ENCODE assay signal across 12 cellular contexts in the genomic region with DNA sequence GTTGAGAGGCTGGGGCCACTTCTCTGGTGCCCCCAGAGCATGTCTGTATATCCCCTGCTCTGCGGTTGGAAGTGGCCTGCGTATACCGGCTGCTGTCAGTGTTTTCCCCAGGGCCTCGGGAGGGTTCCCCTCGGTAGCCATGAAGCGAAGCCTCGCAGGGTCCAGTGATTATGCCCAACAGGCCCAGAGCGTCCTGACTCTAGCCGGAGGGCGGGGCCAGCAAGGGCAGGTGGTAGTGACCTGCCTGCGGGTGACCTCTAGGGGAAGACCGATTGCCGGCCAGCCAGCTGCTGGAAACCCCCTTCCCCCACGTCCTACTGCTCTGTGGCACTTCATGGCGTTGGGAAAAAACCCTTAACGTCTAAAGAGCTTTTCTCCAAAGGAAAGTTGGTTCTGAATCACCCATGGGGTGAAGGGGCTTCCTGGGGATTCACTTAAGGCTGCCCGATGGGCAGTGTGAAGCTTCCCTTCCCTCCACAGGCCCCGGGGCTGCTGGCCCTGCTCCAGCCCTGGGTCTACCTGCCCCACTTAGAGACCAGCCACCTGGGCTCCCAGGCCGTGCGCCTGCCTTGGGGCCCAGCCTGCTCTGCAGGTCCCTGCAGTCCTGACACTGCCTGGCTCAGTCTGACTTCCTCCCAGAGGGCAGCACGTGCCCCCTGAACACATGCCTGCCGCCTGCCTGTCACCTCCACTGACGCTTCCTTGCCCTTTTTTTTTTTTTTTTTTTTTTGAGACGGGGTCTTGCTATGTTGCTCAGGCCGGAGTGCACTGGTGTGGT.
DNase-seq lines count a peak whose midpoint lies in the region; ATAC-seq, FAIRE-seq and TF ChIP-seq lines count a peak whose summit lies in the region.
"Had no signal": no experiment of that assay in that cellular context is flagged by ENCODE, and none has a peak within 500 bp of the region (broad histone marks: within the 10 kb centered on the region; RNA-seq: fewer than 3 reads in every experiment).

No MANE protein-coding gene starts in this region.

- CTCF ChIA-PET in K562 (lab: Yijun Ruan, JAX; ENCODE audit: low intra/inter-chr PET ratio) = no interaction called here

- no peaks in the 10 kb centered on the region for H3K79me2 ChIP-seq in K562 (ENCODE audit: control insufficient read depth, insufficient read depth, low read length)

- BruUV-seq in K562 (replicated peaks; lab: Mats Ljungman, UMichigan) = no TSS peak

- H3K4me3 ChIP-seq in GM06990 (replicated peaks; ENCODE audit: low read depth, low read length) = no peak overlapping the region
- H3K4me3 ChIP-seq in K562 = no peak overlapping the region
- no peak overlapping the region for H3K4me3 ChIP-seq in WERI-Rb-1 (ENCODE audit: low read depth, low read length)

- ATAC-seq in GM19043 (IDR thresholded peaks at IDR 0.05; ENCODE audit: low read depth, unreplicated experiment) (peak; percentile 42), HG03060 (IDR thresholded peaks at IDR 0.05; ENCODE audit: low read depth, unreplicated experiment) (peak; percentile 51), K562 (peak; percentile 69), GM21526 (IDR thresholded peaks at IDR 0.05; ENCODE audit: low FRiP score, unreplicated experiment) (no peak)
- ATAC-seq: esophagus mucosa had no signal

- no peak for TF ChIP-seq POLR2A in K562 (conservative IDR thresholded peaks at IDR 0.05)

- DNase-seq in GM06990 (ENCODE audit: extremely low read depth, insufficient read length) = peak; percentile 80
- DNase-seq in K562 (ENCODE audit: extremely low read depth in 1 of 4, low spot score in 3 of 4) = peak in 2 of 4 experiments; percentile 28 to 33
- no peak for DNase-seq in WERI-Rb-1
- no peak for DNase-seq in stimulated activated CD4-positive, alpha-beta T cell treated with anti-CD3 and anti-CD28 coated beads, Interleukin-2, amount 100 ng/mL, for 24 hours
- no peak for DNase-seq in activated T-cell treated with anti-CD3 and anti-CD28 coated beads for 4 hours
- DNase-seq: activated CD4-positive, CD25-positive, alpha-beta regulatory T cell; anterior cingulate cortex; NCI-H526 treated with DMSO at 0.1 percent for 48 hours had no signal

- no peak overlapping the region for H2AFZ ChIP-seq in K562 (ENCODE audit: low read depth, low read length)

- POLR2A ChIA-PET in K562 (lab: Yijun Ruan, JAX) = interaction anchor here (0.6 to 1.3 kb wide), 2 partner anchors 15 to 16 kb away, joined by 3 to 5 read pairs; no protein-coding TSS in a partner anchor

- no peaks in the 10 kb centered on the region for H3K27me3 ChIP-seq in GM06990 (replicated peaks; ENCODE audit: control insufficient read depth, insufficient read depth, low read length)
- H3K27me3 ChIP-seq in K562 (ENCODE audit: control insufficient read depth in 2 of 2, insufficient read depth in 2 of 2, low read length in 2 of 2) = no peaks in the 10 kb centered on the region
- H3K27me3 ChIP-seq in WERI-Rb-1 (ENCODE audit: insufficient read depth, low read depth, severe bottlenecking) = no peaks in the 10 kb centered on the region

- 78% methylated on average over 21 of the region's 25 CpGs for WGBS in K562 (ENCODE audit: insufficient coverage, low coverage, missing lambda C conversion rate)

- H3K9ac ChIP-seq in K562 (ENCODE audit: insufficient read depth in 1 of 2, low read depth in 2 of 2, low read length in 2 of 2) = peak overlapping the region in 1 of 2 experiments; percentile 42; a peak in 1 of 4 replicates

- intact Hi-C loops in K562 (cut with micrococcal nuclease) = no loop called here

- peak in 1 of 2 experiments; percentile 42; a peak in 2 of 4 replicates for TF ChIP-seq RAD21 in K562 (CRISPR knock-in tag; conservative IDR thresholded peaks at IDR 0.05 in 1 of 2, IDR thresholded peaks at IDR 0.05 in 1 of 2)

- H3K9me3 ChIP-seq in K562 (replicated peaks; ENCODE audit: control insufficient read depth, insufficient read depth, low read depth, low read length) (no peaks in the 10 kb centered on the region), WERI-Rb-1 (ENCODE audit: severe bottlenecking) (no peaks in the 10 kb centered on the region)

- H4K20me1 ChIP-seq in K562 (replicated peaks; ENCODE audit: control insufficient read depth, insufficient read depth, low read length) = no peaks in the 10 kb centered on the region

- H3K36me3 ChIP-seq in GM06990 (ENCODE audit: control insufficient read depth, insufficient read depth, low read length) = peaks cover 7% of the 10 kb centered on the region; the same call in 1 of the 2 replicates
- H3K36me3 ChIP-seq in K562 (ENCODE audit: control insufficient read depth, insufficient read depth, low read length) = peaks cover 3% of the 10 kb centered on the region; the same call in 1 of the 3 replicates
- peaks cover 7% of the 10 kb centered on the region; the same call in 1 of the 2 replicates for H3K36me3 ChIP-seq in WERI-Rb-1

- in situ Hi-C loops in K562 (cut with MboI) = no loop called here

- H3K27ac ChIP-seq in K562 (ENCODE audit: extremely low read depth, low read depth, low read length) (no peak overlapping the region), WERI-Rb-1 (no peak overlapping the region)

- TF ChIP-seq CTCF in GM06990 (IDR thresholded peaks at IDR 0.05; ENCODE audit: insufficient read depth, low read length, poor library complexity, severe bottlenecking) (peak; percentile 19), K562 (IDR thresholded peaks at IDR 0.05 in 2 of 3, conservative IDR thresholded peaks at IDR 0.05 in 1 of 3; ENCODE audit: insufficient read depth in 2 of 3, low read depth in 1 of 3, low read length in 3 of 3) (peak in 1 of 3 experiments; percentile 20; a peak in 1 of 6 replicates), WERI-Rb-1 (IDR thresholded peaks at IDR 0.05; ENCODE audit: low read depth, low read length) (no peak)

- FAIRE-seq in K562 (lab: Jason Lieb, UNC) = no peak

- H3K9me1 ChIP-seq in K562 (ENCODE audit: control insufficient read depth, insufficient read depth, low read length) = no peaks in the 10 kb centered on the region

- no peak for TF ChIP-seq EP300 in K562 (IDR thresholded peaks at IDR 0.05; ENCODE audit: low read length)

- peaks cover 0 to 34% of the 10 kb centered on the region in 2 experiments; a peak in 2 of 5 replicates for H3K4me1 ChIP-seq in K562 (replicated peaks in 1 of 2; ENCODE audit: control insufficient read depth in 2 of 2, insufficient read depth in 2 of 2, low read length in 2 of 2)

- H3K4me2 ChIP-seq in K562 (ENCODE audit: insufficient read depth, low read length) = no peak overlapping the region

TF ChIP-seq in K562, 482 proteins besides CTCF, POLR2A, EP300 and RAD21:
- no peak for TF ChIP-seq ZBED1 (IDR thresholded peaks at IDR 0.05)
- TF ChIP-seq CREBBP (IDR thresholded peaks at IDR 0.05; ENCODE audit: low read depth, low read length) = no peak
- no peak for TF ChIP-seq ZSCAN32 (CRISPR knock-in tag; IDR thresholded peaks at IDR 0.05)
- TF ChIP-seq HOMEZ (CRISPR knock-in tag; IDR thresholded peaks at IDR 0.05) = no peak
- TF ChIP-seq, protein P1, sequence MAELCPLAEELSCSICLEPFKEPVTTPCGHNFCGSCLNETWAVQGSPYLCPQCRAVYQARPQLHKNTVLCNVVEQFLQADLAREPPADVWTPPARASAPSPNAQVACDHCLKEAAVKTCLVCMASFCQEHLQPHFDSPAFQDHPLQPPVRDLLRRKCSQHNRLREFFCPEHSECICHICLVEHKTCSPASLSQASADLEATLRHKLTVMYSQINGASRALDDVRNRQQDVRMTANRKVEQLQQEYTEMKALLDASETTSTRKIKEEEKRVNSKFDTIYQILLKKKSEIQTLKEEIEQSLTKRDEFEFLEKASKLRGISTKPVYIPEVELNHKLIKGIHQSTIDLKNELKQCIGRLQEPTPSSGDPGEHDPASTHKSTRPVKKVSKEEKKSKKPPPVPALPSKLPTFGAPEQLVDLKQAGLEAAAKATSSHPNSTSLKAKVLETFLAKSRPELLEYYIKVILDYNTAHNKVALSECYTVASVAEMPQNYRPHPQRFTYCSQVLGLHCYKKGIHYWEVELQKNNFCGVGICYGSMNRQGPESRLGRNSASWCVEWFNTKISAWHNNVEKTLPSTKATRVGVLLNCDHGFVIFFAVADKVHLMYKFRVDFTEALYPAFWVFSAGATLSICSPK (IDR thresholded peaks at IDR 0.05; ENCODE audit: borderline replicate concordance) = no peak
- TF ChIP-seq L3MBTL2 (IDR thresholded peaks at IDR 0.05) = no peak
- TF ChIP-seq GABPA (tag; conservative IDR thresholded peaks at IDR 0.05; ENCODE audit: low read depth) = no peak
- TF ChIP-seq SMAD1 (IDR thresholded peaks at IDR 0.05; ENCODE audit: low read depth, low read length, partially characterized antibody) = no peak
- no peak for TF ChIP-seq GTF2F1 (IDR thresholded peaks at IDR 0.05; ENCODE audit: low read depth, low read length)
- no peak for TF ChIP-seq ZBTB8A (IDR thresholded peaks at IDR 0.05; ENCODE audit: partially characterized antibody)
- TF ChIP-seq BMI1 (IDR thresholded peaks at IDR 0.05; ENCODE audit: low read length) = no peak
- TF ChIP-seq NR2F6 (CRISPR knock-in tag; IDR thresholded peaks at IDR 0.05) = no peak
